12 cellular contexts compared by ENCODE assay signal in genomic region chr3:159911664-159912037, GRCh38.
A peak's percentile ranks its signal among the peaks of the same experiment; 100 is the strongest.
DNase-seq lines count a peak whose midpoint lies in the region; ATAC-seq and TF ChIP-seq lines count a peak whose summit lies in the region.
"Had no signal": no experiment of that assay in that cellular context is flagged by ENCODE, and none has a peak within 500 bp of the region (broad histone marks: within the 10 kb centered on the region; RNA-seq: fewer than 3 reads in every experiment).

No MANE protein-coding gene starts in this region.

- BruUV-seq in A673 (replicated peaks; lab: Mats Ljungman, UMichigan), result no TSS peak

- no peaks in the 10 kb centered on the region for H3K9me3 Mint-ChIP-seq in CD8-positive, alpha-beta T cell
- H3K9me3 Mint-ChIP-seq in chondrocyte (ENCODE audit: low read depth), result no peaks in the 10 kb centered on the region

- H3K9me3 ChIP-seq in CD8-positive, alpha-beta T cell (ENCODE audit: low read length), result no peaks in the 10 kb centered on the region
- H3K9me3 ChIP-seq in parathyroid adenoma (ENCODE audit: control insufficient read depth, low read length) (no peaks in the 10 kb centered on the region), A673 (ENCODE audit: low read depth, low read length, poor library complexity, severe bottlenecking) (no peaks in the 10 kb centered on the region)

- no peak for DNase-seq in CD8-positive, alpha-beta T cell
- DNase-seq in chondrocyte (ENCODE audit: low spot score), result no peak
- no peak for DNase-seq in A673 (ENCODE audit: low spot score)
- DNase-seq in A172 (ENCODE audit: low spot score), result no peak
- no peak for DNase-seq in superior temporal gyrus (ENCODE audit: extremely low spot score)
- DNase-seq: DMS 273 treated with DMSO at 0.1 percent for 48 hours; HCEC 1CT; NCI-H187 treated with DMSO at 0.1 percent for 48 hours; stimulated activated CD4-positive, alpha-beta T cell treated with anti-CD3 and anti-CD28 coated beads, Interleukin-1b, Interleukin-23, amount 100 ng/mL, for 48 hours had no signal

- H3K36me3 Mint-ChIP-seq in CD8-positive, alpha-beta T cell, result no peaks in the 10 kb centered on the region
- H3K36me3 Mint-ChIP-seq in chondrocyte (ENCODE audit: low read depth), result no peaks in the 10 kb centered on the region

- peak overlapping the region; percentile 59 for H3K4me3 Mint-ChIP-seq in CD8-positive, alpha-beta T cell
- H3K4me3 Mint-ChIP-seq in chondrocyte (ENCODE audit: unreplicated experiment), result no peak overlapping the region

- H3K4me3 ChIP-seq in CD8-positive, alpha-beta T cell (ENCODE audit: low read depth, low read length), result peak overlapping the region; percentile 1
- no peak overlapping the region for H3K4me3 ChIP-seq in parathyroid adenoma (ENCODE audit: low read depth, low read length)
- no peak overlapping the region for H3K4me3 ChIP-seq in A673 (ENCODE audit: low read depth, low read length, poor library complexity, severe bottlenecking)

- H3K27ac ChIP-seq in CD8-positive, alpha-beta T cell (ENCODE audit: low read depth, low read length), result no peak overlapping the region
- H3K27ac ChIP-seq in parathyroid adenoma (no peak overlapping the region), A673 (ENCODE audit: low read depth, low read length, poor library complexity, severe bottlenecking) (no peak overlapping the region)

- CTCF ChIA-PET in CD8-positive, alpha-beta T cell (lab: Charles Lee), result no interaction called here
- CTCF ChIA-PET in A673 (lab: Charles Lee), result no interaction called here

- H3K9ac ChIP-seq in parathyroid adenoma, result no peak overlapping the region

- POLR2A ChIA-PET in CD8-positive, alpha-beta T cell (lab: Charles Lee), result no interaction called here
- POLR2A ChIA-PET in A673 (lab: Charles Lee; ENCODE audit: low non-redundant PET), result no interaction called here

- intact Hi-C loops in CD8-positive, alpha-beta T cell (cut with DNase I, micrococcal nuclease), result no loop called here
- intact Hi-C loops in A673 (cut with micrococcal nuclease; ENCODE audit: unreplicated experiment), result no loop called here

- no peak for TF ChIP-seq CTCF in CD8-positive, alpha-beta T cell (IDR thresholded peaks at IDR 0.05)
- no peak for TF ChIP-seq CTCF in chondrocyte (IDR thresholded peaks at IDR 0.05)
- no peak for TF ChIP-seq CTCF in parathyroid adenoma (IDR thresholded peaks at IDR 0.05)
- TF ChIP-seq CTCF in A673 (conservative IDR thresholded peaks at IDR 0.05; ENCODE audit: low read depth, low read length), result no peak

- peaks cover 3% of the 10 kb centered on the region for H3K27me3 Mint-ChIP-seq in CD8-positive, alpha-beta T cell (ENCODE audit: low read depth)
- H3K27me3 Mint-ChIP-seq in chondrocyte (ENCODE audit: low read depth), result no peaks in the 10 kb centered on the region

- peaks cover 12% of the 10 kb centered on the region for H3K4me1 Mint-ChIP-seq in CD8-positive, alpha-beta T cell (ENCODE audit: low read depth)
- H3K4me1 Mint-ChIP-seq in chondrocyte (ENCODE audit: low read depth), result peaks cover 40% of the 10 kb centered on the region

- H3K4me1 ChIP-seq in CD8-positive, alpha-beta T cell (ENCODE audit: insufficient read depth, low read length), result no peaks in the 10 kb centered on the region
- H3K4me1 ChIP-seq in parathyroid adenoma (no peaks in the 10 kb centered on the region), A673 (ENCODE audit: insufficient read depth, low read length, poor library complexity, severe bottlenecking) (no peaks in the 10 kb centered on the region)

- no peak overlapping the region for H3K27ac Mint-ChIP-seq in CD8-positive, alpha-beta T cell
- peak overlapping the region; percentile 97 for H3K27ac Mint-ChIP-seq in chondrocyte (ENCODE audit: unreplicated experiment)

- no peaks in the 10 kb centered on the region for H3K36me3 ChIP-seq in CD8-positive, alpha-beta T cell (ENCODE audit: insufficient read depth, low read length)
- H3K36me3 ChIP-seq in parathyroid adenoma (ENCODE audit: control insufficient read depth, insufficient read depth, low read length) (no peaks in the 10 kb centered on the region), A673 (ENCODE audit: insufficient read depth, low read length, poor library complexity, severe bottlenecking) (no peaks in the 10 kb centered on the region)

- no peak overlapping the region for H3K4me2 ChIP-seq in parathyroid adenoma (ENCODE audit: low read length)

- H2AFZ ChIP-seq in parathyroid adenoma, result peak overlapping the region; percentile 18

- no peaks in the 10 kb centered on the region for H3K79me2 ChIP-seq in parathyroid adenoma

- H3K27me3 ChIP-seq in CD8-positive, alpha-beta T cell (ENCODE audit: insufficient read depth, low read length), result no peaks in the 10 kb centered on the region
- H3K27me3 ChIP-seq in parathyroid adenoma (ENCODE audit: control insufficient read depth, insufficient read depth, low read length), result no peaks in the 10 kb centered on the region
- no peaks in the 10 kb centered on the region for H3K27me3 ChIP-seq in A673 (replicated peaks; ENCODE audit: insufficient read depth, low read depth, low read length, poor library complexity)

- ATAC-seq in CD8-positive, alpha-beta T cell, result no peak
- ATAC-seq in HG02885 (IDR thresholded peaks at IDR 0.05; ENCODE audit: poor library complexity, unreplicated experiment), result peak; percentile 4
- ATAC-seq in HG02981 (IDR thresholded peaks at IDR 0.05; ENCODE audit: unreplicated experiment), result no peak
